ENCODE assay signal across 1 cellular context in genomic region chr16:67975321-67976105, GRCh38.
TF ChIP-seq lines count a peak whose summit lies in the region.

No MANE protein-coding gene starts in this region.

TF ChIP-seq in WTC11, 78 proteins besides CTCF, POLR2A, EP300 and RAD21 (continued from another document):
- no peak for TF ChIP-seq AR (CRISPR knock-in tag; IDR thresholded peaks at IDR 0.05)
- no peak for TF ChIP-seq ZNF121 (CRISPR knock-in tag; IDR thresholded peaks at IDR 0.05)
- no peak for TF ChIP-seq ZNF423 (CRISPR knock-in tag; IDR thresholded peaks at IDR 0.05)
- TF ChIP-seq ZNF232 (CRISPR knock-in tag; IDR thresholded peaks at IDR 0.05) = no peak
- TF ChIP-seq CREB1 (CRISPR knock-in tag; IDR thresholded peaks at IDR 0.05) = no peak
- TF ChIP-seq, protein P1, sequence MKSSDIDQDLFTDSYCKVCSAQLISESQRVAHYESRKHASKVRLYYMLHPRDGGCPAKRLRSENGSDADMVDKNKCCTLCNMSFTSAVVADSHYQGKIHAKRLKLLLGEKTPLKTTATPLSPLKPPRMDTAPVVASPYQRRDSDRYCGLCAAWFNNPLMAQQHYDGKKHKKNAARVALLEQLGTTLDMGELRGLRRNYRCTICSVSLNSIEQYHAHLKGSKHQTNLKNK (CRISPR knock-in tag; IDR thresholded peaks at IDR 0.05) = no peak
- no peak for TF ChIP-seq MXD4 (CRISPR knock-in tag; IDR thresholded peaks at IDR 0.05; ENCODE audit: borderline replicate concordance)
- no peak for TF ChIP-seq SP1 (CRISPR knock-in tag; conservative IDR thresholded peaks at IDR 0.05)
- TF ChIP-seq, protein P2, sequence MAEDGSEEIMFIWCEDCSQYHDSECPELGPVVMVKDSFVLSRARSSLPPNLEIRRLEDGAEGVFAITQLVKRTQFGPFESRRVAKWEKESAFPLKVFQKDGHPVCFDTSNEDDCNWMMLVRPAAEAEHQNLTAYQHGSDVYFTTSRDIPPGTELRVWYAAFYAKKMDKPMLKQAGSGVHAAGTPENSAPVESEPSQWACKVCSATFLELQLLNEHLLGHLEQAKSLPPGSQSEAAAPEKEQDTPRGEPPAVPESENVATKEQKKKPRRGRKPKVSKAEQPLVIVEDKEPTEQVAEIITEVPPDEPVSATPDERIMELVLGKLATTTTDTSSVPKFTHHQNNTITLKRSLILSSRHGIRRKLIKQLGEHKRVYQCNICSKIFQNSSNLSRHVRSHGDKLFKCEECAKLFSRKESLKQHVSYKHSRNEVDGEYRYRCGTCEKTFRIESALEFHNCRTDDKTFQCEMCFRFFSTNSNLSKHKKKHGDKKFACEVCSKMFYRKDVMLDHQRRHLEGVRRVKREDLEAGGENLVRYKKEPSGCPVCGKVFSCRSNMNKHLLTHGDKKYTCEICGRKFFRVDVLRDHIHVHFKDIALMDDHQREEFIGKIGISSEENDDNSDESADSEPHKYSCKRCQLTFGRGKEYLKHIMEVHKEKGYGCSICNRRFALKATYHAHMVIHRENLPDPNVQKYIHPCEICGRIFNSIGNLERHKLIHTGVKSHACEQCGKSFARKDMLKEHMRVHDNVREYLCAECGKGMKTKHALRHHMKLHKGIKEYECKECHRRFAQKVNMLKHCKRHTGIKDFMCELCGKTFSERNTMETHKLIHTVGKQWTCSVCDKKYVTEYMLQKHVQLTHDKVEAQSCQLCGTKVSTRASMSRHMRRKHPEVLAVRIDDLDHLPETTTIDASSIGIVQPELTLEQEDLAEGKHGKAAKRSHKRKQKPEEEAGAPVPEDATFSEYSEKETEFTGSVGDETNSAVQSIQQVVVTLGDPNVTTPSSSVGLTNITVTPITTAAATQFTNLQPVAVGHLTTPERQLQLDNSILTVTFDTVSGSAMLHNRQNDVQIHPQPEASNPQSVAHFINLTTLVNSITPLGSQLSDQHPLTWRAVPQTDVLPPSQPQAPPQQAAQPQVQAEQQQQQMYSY (CRISPR knock-in tag; IDR thresholded peaks at IDR 0.05) = no peak
